17 cellular contexts compared by ENCODE assay signal in the genomic region with DNA sequence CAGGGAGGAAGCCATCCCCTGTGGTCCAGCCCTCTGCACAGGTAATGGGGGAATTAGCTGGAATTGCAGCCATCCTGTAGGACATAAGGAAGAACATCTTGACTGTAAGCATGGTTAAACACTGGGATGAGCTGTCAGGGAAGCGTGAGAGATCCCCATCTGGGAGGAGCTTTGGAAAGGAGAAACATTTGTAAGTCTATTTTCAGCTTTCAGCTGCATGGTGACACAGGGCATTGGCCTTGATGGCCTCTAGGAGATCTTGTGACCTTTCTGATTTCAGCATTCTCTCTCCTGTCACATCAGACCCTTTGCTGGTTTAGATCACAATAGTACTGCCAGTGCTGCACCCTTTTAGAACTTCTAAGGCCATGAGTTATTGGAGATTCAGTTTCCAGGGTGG. TPM values are rescaled to one million over a fixed set of nuclear protein-coding genes. Genes with fewer than 3 reads are reported as not detected.
DNase-seq lines count a peak whose midpoint lies in the region; ATAC-seq and TF ChIP-seq lines count a peak whose summit lies in the region.
"Had no signal": no experiment of that assay in that cellular context is flagged by ENCODE, and none has a peak within 500 bp of the region (broad histone marks: within the 10 kb centered on the region; RNA-seq: fewer than 3 reads in every experiment).

No MANE protein-coding gene starts in this region.

- POLR2A ChIA-PET in CD8-positive, alpha-beta T cell (lab: Charles Lee) = interaction anchor here (2.6 to 2.9 kb wide), 2 partner anchors 11 to 15 kb away, joined by 9 to 11 read pairs; no protein-coding TSS in a partner anchor
- POLR2A ChIA-PET in naive thymus-derived CD4-positive, alpha-beta T cell (lab: Charles Lee) = interaction anchor here (0.6 to 3.2 kb wide), 5 partner anchors 8 to 48 kb away, joined by 3 to 16 read pairs (median 9); a partner anchor contains a TSS

- intact Hi-C loops in CD8-positive, alpha-beta T cell (cut with DNase I, micrococcal nuclease) = loop anchor here in 1 of 2 experiments (2.0 kb wide), 1 partner anchor 15 kb away; no protein-coding TSS in a partner anchor
- intact Hi-C loops in naive thymus-derived CD4-positive, alpha-beta T cell (cut with micrococcal nuclease) = no loop called here

- TF ChIP-seq CTCF in CD8-positive, alpha-beta T cell (IDR thresholded peaks at IDR 0.05) = no peak
- no peak for TF ChIP-seq CTCF in smooth muscle cell (IDR thresholded peaks at IDR 0.05; ENCODE audit: borderline replicate concordance, insufficient read depth, poor library complexity, severe bottlenecking)

- H3K27me3 Mint-ChIP-seq in CD8-positive, alpha-beta T cell (ENCODE audit: low read depth) = no peaks in the 10 kb centered on the region
- H3K27me3 Mint-ChIP-seq in naive thymus-derived CD4-positive, alpha-beta T cell = no peaks in the 10 kb centered on the region

- peaks cover 10 to 94% (median 25%) of the 10 kb centered on the region in 11 experiments; a peak in 20 of 22 replicates for H4K20me1 ChIP-seq in BLaER1 treated with 17β-estradiol and CSF1 and Interleukin-3, amounts not matched to agents 10 nM and 100 nM
- H4K20me1 ChIP-seq in smooth muscle cell (ENCODE audit: low read depth) = peaks cover 91% of the 10 kb centered on the region

- peaks cover 57 to 76% (median 62%) of the 10 kb centered on the region in 10 experiments for H3K4me1 ChIP-seq in BLaER1 treated with 17β-estradiol and CSF1 and Interleukin-3, amounts not matched to agents 10 nM and 100 nM
- H3K4me1 ChIP-seq in CD8-positive, alpha-beta T cell (ENCODE audit: insufficient read depth, low read length) = peaks cover 72% of the 10 kb centered on the region
- H3K4me1 ChIP-seq in naive thymus-derived CD4-positive, alpha-beta T cell (ENCODE audit: control insufficient read depth in 2 of 2, insufficient read depth in 2 of 2, low read length in 2 of 2) = peaks cover 14 to 70% of the 10 kb centered on the region in 2 donors
- peaks cover 12% of the 10 kb centered on the region for H3K4me1 ChIP-seq in smooth muscle cell (ENCODE audit: low read depth)
- H3K4me1 ChIP-seq: parathyroid adenoma had no signal

- H3K9me3 ChIP-seq in BLaER1 treated with 17β-estradiol and CSF1 and Interleukin-3, amounts not matched to agents 10 nM and 100 nM (replicated peaks in 1 of 11) = peaks cover 24 to 37% (median 32%) of the 10 kb centered on the region in 11 experiments
- H3K9me3 ChIP-seq in CD8-positive, alpha-beta T cell (ENCODE audit: low read length) = peaks cover 10% of the 10 kb centered on the region
- H3K9me3 ChIP-seq in naive thymus-derived CD4-positive, alpha-beta T cell (ENCODE audit: control insufficient read depth in 2 of 3, low read length in 3 of 3) = peaks cover 0 to 12% (median 0%) of the 10 kb centered on the region in 3 experiments
- H3K9me3 ChIP-seq in smooth muscle cell (replicated peaks; ENCODE audit: low read depth) = peaks cover 12% of the 10 kb centered on the region

- peaks cover 16% of the 10 kb centered on the region for H3K9me3 Mint-ChIP-seq in CD8-positive, alpha-beta T cell
- H3K9me3 Mint-ChIP-seq in naive thymus-derived CD4-positive, alpha-beta T cell = peaks cover 0 to 38% (median 13%) of the 10 kb centered on the region in 11 donors

- H3K27me3 ChIP-seq in BLaER1 treated with 17β-estradiol and CSF1 and Interleukin-3, amounts not matched to agents 10 nM and 100 nM = no peaks in the 10 kb centered on the region
- H3K27me3 ChIP-seq in CD8-positive, alpha-beta T cell (ENCODE audit: insufficient read depth, low read length) = no peaks in the 10 kb centered on the region
- no peaks in the 10 kb centered on the region for H3K27me3 ChIP-seq in naive thymus-derived CD4-positive, alpha-beta T cell (ENCODE audit: control insufficient read depth in 2 of 2, insufficient read depth in 2 of 2, low read length in 2 of 2)
- no peaks in the 10 kb centered on the region for H3K27me3 ChIP-seq in smooth muscle cell (ENCODE audit: low read depth)

- no peak overlapping the region for H3K4me3 Mint-ChIP-seq in CD8-positive, alpha-beta T cell
- peak overlapping the region in 8 of 10 donors; percentile 3 to 83 (median 40) for H3K4me3 Mint-ChIP-seq in naive thymus-derived CD4-positive, alpha-beta T cell

- H3K9ac ChIP-seq in BLaER1 treated with 17β-estradiol and CSF1 and Interleukin-3, amounts not matched to agents 10 nM and 100 nM = no peak overlapping the region
- H3K9ac ChIP-seq in smooth muscle cell (ENCODE audit: low read depth) = no peak overlapping the region
- H3K9ac ChIP-seq: parathyroid adenoma had no signal

- H3F3A ChIP-seq in smooth muscle cell (ENCODE audit: low read depth) = no peaks in the 10 kb centered on the region

- peaks cover 29% of the 10 kb centered on the region for H3K36me3 Mint-ChIP-seq in CD8-positive, alpha-beta T cell
- peaks cover 0 to 38% (median 31%) of the 10 kb centered on the region in 5 donors for H3K36me3 Mint-ChIP-seq in naive thymus-derived CD4-positive, alpha-beta T cell

- H3K4me3 ChIP-seq in BLaER1 treated with 17β-estradiol and CSF1 and Interleukin-3, amounts not matched to agents 10 nM and 100 nM = peak overlapping the region in 1 of 10 experiments; percentile 9; a peak in 2 of 20 replicates
- no peak overlapping the region for H3K4me3 ChIP-seq in CD8-positive, alpha-beta T cell (ENCODE audit: low read depth, low read length)
- H3K4me3 ChIP-seq in naive thymus-derived CD4-positive, alpha-beta T cell (ENCODE audit: low read length) = no peak overlapping the region
- H3K4me3 ChIP-seq in smooth muscle cell = no peak overlapping the region

- H3K36me3 ChIP-seq in BLaER1 treated with 17β-estradiol and CSF1 and Interleukin-3, amounts not matched to agents 10 nM and 100 nM = peaks cover 8 to 72% (median 43%) of the 10 kb centered on the region in 11 experiments; a peak in 20 of 22 replicates
- no peaks in the 10 kb centered on the region for H3K36me3 ChIP-seq in CD8-positive, alpha-beta T cell (ENCODE audit: insufficient read depth, low read length)
- no peaks in the 10 kb centered on the region for H3K36me3 ChIP-seq in naive thymus-derived CD4-positive, alpha-beta T cell (ENCODE audit: control insufficient read depth in 2 of 3, insufficient read depth in 3 of 3, low read length in 3 of 3)
- H3K36me3 ChIP-seq in smooth muscle cell (ENCODE audit: low read depth) = peaks cover 6% of the 10 kb centered on the region

- peak overlapping the region in 6 of 11 experiments; percentile 55 to 100 (median 97); a peak in 10 of 22 replicates for H3K4me2 ChIP-seq in BLaER1 treated with 17β-estradiol and CSF1 and Interleukin-3, amounts not matched to agents 10 nM and 100 nM
- H3K4me2 ChIP-seq in smooth muscle cell = no peak overlapping the region

- H3K27ac Mint-ChIP-seq in CD8-positive, alpha-beta T cell = peak overlapping the region; percentile 49
- peak overlapping the region in 8 of 9 donors; percentile 45 to 96 (median 84) for H3K27ac Mint-ChIP-seq in naive thymus-derived CD4-positive, alpha-beta T cell

- peak overlapping the region in 1 of 11 experiments; percentile 77; a peak in 2 of 22 replicates for H3K27ac ChIP-seq in BLaER1 treated with 17β-estradiol and CSF1 and Interleukin-3, amounts not matched to agents 10 nM and 100 nM
- H3K27ac ChIP-seq in CD8-positive, alpha-beta T cell (ENCODE audit: low read depth, low read length) = no peak overlapping the region
- H3K27ac ChIP-seq in cingulate gyrus (ENCODE audit: low read depth, low read length) (peak overlapping the region; percentile 23), smooth muscle cell (ENCODE audit: low read depth) (no peak overlapping the region)
- peak overlapping the region; percentile 67 for H3K27ac ChIP-seq in naive thymus-derived CD4-positive, alpha-beta T cell (ENCODE audit: low read depth, low read length)

- CTCF ChIA-PET in CD8-positive, alpha-beta T cell (lab: Charles Lee) = interaction anchor here (1.8 to 2.6 kb wide), 2 partner anchors 53 to 54 kb away, joined by 4 to 12 read pairs; no protein-coding TSS in a partner anchor
- CTCF ChIA-PET in naive thymus-derived CD4-positive, alpha-beta T cell (lab: Charles Lee) = interaction anchor here (0.9 to 1.0 kb wide), 2 partner anchors 16 to 21 kb away, joined by 3 to 5 read pairs; no protein-coding TSS in a partner anchor

- DNase-seq in CD8-positive, alpha-beta T cell = no peak
- no peak for DNase-seq in naive thymus-derived CD4-positive, alpha-beta T cell
- DNase-seq in DMS 273 treated with DMSO at 0.1 percent for 48 hours (lab: John Stamatoyannopoulos, UW) (no peak), smooth muscle cell (lab: John Stamatoyannopoulos, UW; ENCODE audit: unreplicated experiment) (no peak)
- DNase-seq: activated effector memory CD4-positive, alpha-beta T cell treated with anti-CD3 and anti-CD28 coated beads, Interleukin-2, amount 50 U/mL, for 16 hours; cerebellar nuclear complex; erythroblast; GF-D8; mesendoderm; NCI-H187 treated with DMSO at 0.1 percent for 48 hours; stimulated activated CD8-positive, alpha-beta memory T cell treated with anti-CD3 and anti-CD28 coated beads, Interleukin-4, amount 100 ng/mL, for 48 hours; T1000 had no signal

- no peak overlapping the region for H2AFZ ChIP-seq in smooth muscle cell (ENCODE audit: low read depth)
- H2AFZ ChIP-seq: parathyroid adenoma had no signal

- no peak for ATAC-seq in CD8-positive, alpha-beta T cell
- ATAC-seq in naive thymus-derived CD4-positive, alpha-beta T cell = no peak
- ATAC-seq in GM21619 (IDR thresholded peaks at IDR 0.05; ENCODE audit: unreplicated experiment) = no peak
- ATAC-seq: Right ventricle myocardium inferior had no signal

- peaks cover 68% of the 10 kb centered on the region for H3K4me1 Mint-ChIP-seq in CD8-positive, alpha-beta T cell (ENCODE audit: low read depth)
- H3K4me1 Mint-ChIP-seq in naive thymus-derived CD4-positive, alpha-beta T cell = peaks cover 49 to 97% (median 91%) of the 10 kb centered on the region in 7 donors

- peaks cover 63% of the 10 kb centered on the region for H3K79me2 ChIP-seq in smooth muscle cell (ENCODE audit: low read depth)

- WGBS in smooth muscle cell (ENCODE audit: low lambda C conversion rate) = 100% methylated on average over 1 of the region's 1 CpG

RNA-seq across cellular contexts. Expression of a gene that starts 47.1 kb away (rescaled TPM):
- total RNA-seq in CD8-positive, alpha-beta T cell = 10 to 100 TPM; 72.1 to 78.5 TPM
- 100 to 1,000 TPM in 1 of 5 experiments, 10 to 100 TPM in 4; 56.2 to 103 (median 94.3) TPM for total RNA-seq in naive thymus-derived CD4-positive, alpha-beta T cell
- 10 to 100 TPM in 1 of 2 donors, 1 to 10 TPM in 1; 6.1 to 19.1 TPM for polyA plus RNA-seq in naive thymus-derived CD4-positive, alpha-beta T cell
- total RNA-seq in smooth muscle cell = 11.1 and 15.4 TPM in 2 replicates
- 13.4 and 15.0 TPM in 2 replicates for polyA plus RNA-seq in smooth muscle cell

Comparison
In these comparisons a context has a peak if more than half of its experiments do, and no peak if none do; other contexts are left out.
1. H3K27ac ChIP-seq: peak in cingulate gyrus (single experiment) and naive thymus-derived CD4-positive, alpha-beta T cell (single experiment); none in CD8-positive, alpha-beta T cell (single experiment) and smooth muscle cell (single experiment).